In genomic region chr15:39270221-39270835, GRCh38 we compare ENCODE assay signal across 20 cellular contexts.
DNase-seq lines count a peak whose midpoint lies in the region; ATAC-seq, FAIRE-seq and TF ChIP-seq lines count a peak whose summit lies in the region.
"Had no signal": no experiment of that assay in that cellular context is flagged by ENCODE, and none has a peak within 500 bp of the region (broad histone marks: within the 10 kb centered on the region; RNA-seq: fewer than 3 reads in every experiment).

No MANE protein-coding gene starts in this region.

- ATAC-seq in GM19395 (IDR thresholded peaks at IDR 0.05; ENCODE audit: unreplicated experiment) = no peak
- ATAC-seq: activated naive CD8-positive, alpha-beta T cell treated with anti-CD3 and anti-CD28 coated beads, Interleukin-2, amount 50 U/mL, for 24 hours; naive thymus-derived CD8-positive, alpha-beta T cell; pancreas had no signal

- H3K79me2 ChIP-seq in keratinocyte (ENCODE audit: control insufficient read depth, insufficient read depth, low read length) = no peaks in the 10 kb centered on the region

- TF ChIP-seq CTCF in AG04450 (IDR thresholded peaks at IDR 0.05; ENCODE audit: low read depth, low read length) (no peak), keratinocyte (optimal IDR thresholded peaks at IDR 0.05 in 1 of 3, IDR thresholded peaks at IDR 0.05 in 1 of 3, conservative IDR thresholded peaks at IDR 0.05 in 1 of 3; ENCODE audit: extremely low read depth in 1 of 3, insufficient read depth in 2 of 3, low read length in 3 of 3) (no peak), GM20000 (IDR thresholded peaks at IDR 0.05; ENCODE audit: extremely low read depth, missing control alignments) (no peak)

- H3K36me3 ChIP-seq in adipocyte (ENCODE audit: control insufficient read depth, insufficient read depth, low read length, severe bottlenecking) (no peaks in the 10 kb centered on the region), keratinocyte (ENCODE audit: control insufficient read depth in 2 of 2, extremely low read depth in 1 of 2, insufficient read depth in 2 of 2, low read length in 2 of 2) (no peaks in the 10 kb centered on the region)
- no peaks in the 10 kb centered on the region for H3K36me3 ChIP-seq in effector memory CD4-positive, alpha-beta T cell (ENCODE audit: control insufficient read depth, insufficient read depth, low read length)
- H3K36me3 ChIP-seq: cardiac muscle cell, pancreas, tibial artery had no signal

- H3K9me3 ChIP-seq in AG04450 (ENCODE audit: control insufficient read depth, insufficient read depth, low read length) (no peaks in the 10 kb centered on the region), adipocyte (ENCODE audit: control insufficient read depth, low read length) (no peaks in the 10 kb centered on the region), keratinocyte (ENCODE audit: control insufficient read depth, low read depth, low read length) (no peaks in the 10 kb centered on the region)
- no peaks in the 10 kb centered on the region for H3K9me3 ChIP-seq in effector memory CD4-positive, alpha-beta T cell (ENCODE audit: control insufficient read depth, low read length)
- H3K9me3 ChIP-seq: pancreas, tibial artery had no signal

- CTCF ChIA-PET in AG04450 (lab: Charles Lee) = interaction anchor here (0.7 to 1.2 kb wide), 2 partner anchors 56 to 310 kb away, joined by 3 read pairs; no protein-coding TSS in a partner anchor

- H3K4me3 ChIP-seq in AG04450 (ENCODE audit: low read depth, low read length) (no peak overlapping the region), adipocyte (ENCODE audit: low read length) (no peak overlapping the region), keratinocyte (ENCODE audit: control insufficient read depth in 2 of 3, extremely low read depth in 1 of 3, insufficient read depth in 2 of 3, low read depth in 1 of 3, low read length in 3 of 3) (no peak overlapping the region)
- H3K4me3 ChIP-seq in effector memory CD4-positive, alpha-beta T cell (ENCODE audit: insufficient read depth, low read depth, low read length, poor library complexity, severe bottlenecking) = no peak overlapping the region
- H3K4me3 ChIP-seq: cardiac muscle cell, tibial artery had no signal

- H2AFZ ChIP-seq in keratinocyte (ENCODE audit: control insufficient read depth, low read length) = no peak overlapping the region

- POLR2A ChIA-PET in AG04450 (lab: Yijun Ruan, JAX) = interaction anchor here (0.7 to 1.2 kb wide), 2 partner anchors 98 to 310 kb away, joined by 3 to 4 read pairs; partner anchors contain the start of gene THBS1

- no peaks in the 10 kb centered on the region for H3K9me1 ChIP-seq in keratinocyte (ENCODE audit: control insufficient read depth, extremely low read depth, insufficient read depth, low read length)

- H3K9ac ChIP-seq in adipocyte (ENCODE audit: low read length) (peak overlapping the region; percentile 59), keratinocyte (ENCODE audit: control insufficient read depth, extremely low read depth, insufficient read depth, low read length) (no peak overlapping the region)
- H3K9ac ChIP-seq: KMS-11 had no signal

- peak; percentile 68 for FAIRE-seq in keratinocyte (lab: Jason Lieb, UNC)
- FAIRE-seq: GM12892, pancreas had no signal

- peak overlapping the region; percentile 44 for H3K4me2 ChIP-seq in keratinocyte (ENCODE audit: control insufficient read depth, extremely low read depth, insufficient read depth, low read depth, low read length)
- H3K4me2 ChIP-seq: KMS-11 had no signal

- peaks cover 7% of the 10 kb centered on the region for H3K4me1 ChIP-seq in adipocyte (ENCODE audit: control insufficient read depth, insufficient read depth, low read length)
- H3K4me1 ChIP-seq in keratinocyte (ENCODE audit: control insufficient read depth, extremely low read depth, insufficient read depth, low read length) = peaks cover 33% of the 10 kb centered on the region
- H3K4me1 ChIP-seq in effector memory CD4-positive, alpha-beta T cell (ENCODE audit: control insufficient read depth, insufficient read depth, low read length, poor library complexity, severe bottlenecking) = no peaks in the 10 kb centered on the region

- H3K27ac ChIP-seq in AG04450 (ENCODE audit: low read depth, low read length) = peak overlapping the region; percentile 84
- H3K27ac ChIP-seq in keratinocyte (ENCODE audit: control insufficient read depth, insufficient read depth, low read length) = peak overlapping the region; percentile 27
- H3K27ac ChIP-seq in effector memory CD4-positive, alpha-beta T cell (ENCODE audit: insufficient read depth, low read length, poor library complexity, severe bottlenecking) = no peak overlapping the region
- H3K27ac ChIP-seq: cardiac muscle cell, KMS-11, tibial artery had no signal

- H3K27me3 ChIP-seq in AG04450 (ENCODE audit: control insufficient read depth, insufficient read depth, low read length) = no peaks in the 10 kb centered on the region
- no peaks in the 10 kb centered on the region for H3K27me3 ChIP-seq in adipocyte (replicated peaks; ENCODE audit: control insufficient read depth, insufficient read depth, low read length)
- H3K27me3 ChIP-seq in keratinocyte (ENCODE audit: control insufficient read depth, extremely low read depth, insufficient read depth, low read length) = no peaks in the 10 kb centered on the region
- no peaks in the 10 kb centered on the region for H3K27me3 ChIP-seq in effector memory CD4-positive, alpha-beta T cell (replicated peaks; ENCODE audit: control insufficient read depth, insufficient read depth, low read length, poor library complexity, severe bottlenecking)
- H3K27me3 ChIP-seq: cardiac muscle cell, pancreas, tibial artery had no signal

- no peaks in the 10 kb centered on the region for H4K20me1 ChIP-seq in keratinocyte (ENCODE audit: control insufficient read depth, extremely low read depth, insufficient read depth, low read length)

- DNase-seq in AG04450 (ENCODE audit: low read depth, low spot score) (no peak), M059J (ENCODE audit: low read depth) (peak; percentile 69), adipocyte (ENCODE audit: low read depth) (peak; percentile 14), keratinocyte (ENCODE audit: low read depth, low spot score) (no peak), GM20000 (ENCODE audit: low spot score) (no peak)
- no peak for DNase-seq in activated CD8-positive, alpha-beta memory T cell treated with anti-CD3 and anti-CD28 coated beads for 24 hours
- no peak for DNase-seq in effector memory CD4-positive, alpha-beta T cell
- DNase-seq: activated CD4-positive, alpha-beta T cell treated with anti-CD3 and anti-CD28 coated beads, Interleukin-2, amount 10 ng/mL, durations not matched to agents 24 days and 14 days; activated CD8-positive, alpha-beta memory T cell treated with anti-CD3 and anti-CD28 coated beads, Interleukin-2, amount 50 U/mL, for 4 hours; activated effector memory CD4-positive, alpha-beta T cell treated with Interleukin-2 at 50 U/mL for 16 hours; activated naive CD8-positive, alpha-beta T cell treated with anti-CD3 and anti-CD28 coated beads, Interleukin-2, amount 50 U/mL, for 24 hours; CD4-positive, CD25-positive, alpha-beta regulatory T cell; naive thymus-derived CD8-positive, alpha-beta T cell; pancreas; stimulated activated naive CD4-positive, alpha-beta T cell; tibial artery had no signal

- dilution Hi-C loops in keratinocyte (cut with MboI; ENCODE audit: extremely low pct_ligation_motif_present, low sequenced_read_pairs) = no loop called here

Comparison
In these comparisons a context has a peak if more than half of its experiments do, and no peak if none do; other contexts are left out.
1. DNase-seq: peak in M059J (single experiment) and adipocyte (single experiment); none in AG04450 (single experiment), keratinocyte (single experiment), GM20000 (single experiment), activated CD8-positive, alpha-beta memory T cell treated with anti-CD3 and anti-CD28 coated beads for 24 hours (single experiment) and effector memory CD4-positive, alpha-beta T cell (0 of 3).